Comparison of ENCODE assay signal across 13 cellular contexts in the genomic region with DNA sequence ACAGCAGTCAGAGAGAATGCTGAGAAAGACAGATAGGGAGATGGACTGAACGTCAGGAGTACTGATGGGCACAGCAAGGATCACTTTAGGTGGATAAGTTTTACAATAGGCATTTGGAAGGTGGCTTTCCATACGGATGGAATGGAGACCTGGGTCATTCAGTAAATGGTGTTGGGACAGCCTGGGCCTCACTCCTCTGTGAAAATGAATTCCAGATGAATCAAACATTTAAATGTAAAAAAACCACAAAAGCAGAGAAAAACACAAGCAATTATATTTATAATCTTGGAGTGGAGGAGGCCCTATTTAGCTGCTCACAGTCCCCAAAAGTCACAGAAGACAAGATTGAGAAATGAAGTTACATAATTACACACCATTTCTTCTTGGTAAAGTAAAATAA. TPM values are rescaled to one million over a fixed set of nuclear protein-coding genes. Genes with fewer than 3 reads are reported as not detected.
"Had no signal": no experiment of that assay in that cellular context is flagged by ENCODE, and none has a peak within 500 bp of the region (broad histone marks: within the 10 kb centered on the region; RNA-seq: fewer than 3 reads in every experiment).

No MANE protein-coding gene starts in this region.

- H3K9me3 ChIP-seq: heart left ventricle, lower lobe of right lung, SJSA1 had no signal

- ATAC-seq: activated CD4-positive, alpha-beta T cell treated with anti-CD3 and anti-CD28 coated beads for 36 hours; activated T-cell treated with anti-CD3 and anti-CD28 coated beads, Interleukin-2, amount 50 U/mL, for 4 hours; lower lobe of right lung; stimulated activated naive B cell treated with anti-CD40 and anti-IgM and Interleukin-4, amounts not matched to agents 10 μg/mL and 1 μg/mL and 100 μg/mL, for 72 hours had no signal

- H3K4me1 ChIP-seq: parathyroid adenoma had no signal

- H2AFZ ChIP-seq: neural progenitor cell, parathyroid adenoma had no signal

- H3K79me2 ChIP-seq: parathyroid adenoma had no signal

- DNase-seq: activated CD4-positive, alpha-beta memory T cell treated with anti-CD3 and anti-CD28 coated beads, Interleukin-2, amount 10 ng/mL, durations not matched to agents 7 days and 5 days; activated CD4-positive, alpha-beta T cell treated with anti-CD3 and anti-CD28 coated beads for 36 hours; activated effector memory CD4-positive, alpha-beta T cell treated with anti-CD3 and anti-CD28 coated beads, Interleukin-2, amount 50 U/mL, for 16 hours; activated T-cell treated with anti-CD3 and anti-CD28 coated beads, Interleukin-2, amount 50 U/mL, for 4 hours; cerebellar nuclear complex; lower lobe of right lung; stimulated activated CD4-positive, alpha-beta T cell treated with anti-CD3 and anti-CD28 coated beads, Interleukin-2, amount 100 ng/mL, for 48 hours; stimulated activated naive B cell treated with anti-CD40 and anti-IgM and Interleukin-4, amounts not matched to agents 10 μg/mL and 1 μg/mL and 100 μg/mL, for 72 hours; T-helper 2 cell had no signal

- H3K4me3 ChIP-seq: heart left ventricle, lower lobe of right lung, neural progenitor cell, SJSA1 had no signal

- H3K36me3 ChIP-seq: heart left ventricle, lower lobe of right lung, neural progenitor cell, SJSA1 had no signal

- H3K27me3 ChIP-seq: SJSA1 had no signal

- H3K9ac ChIP-seq: neural progenitor cell, parathyroid adenoma had no signal

- H3K27ac ChIP-seq: lower lobe of right lung, neural progenitor cell, parathyroid adenoma, SJSA1 had no signal

RNA-seq across cellular contexts. Expression of a gene that starts 4.7 kb away (rescaled TPM):
- total RNA-seq: activated CD4-positive, alpha-beta memory T cell treated with anti-CD3 and anti-CD28 coated beads, Interleukin-2, amount 10 ng/mL, durations not matched to agents 7 days and 5 days had no signal
